8 cellular contexts compared by ENCODE assay signal in the genomic region with DNA sequence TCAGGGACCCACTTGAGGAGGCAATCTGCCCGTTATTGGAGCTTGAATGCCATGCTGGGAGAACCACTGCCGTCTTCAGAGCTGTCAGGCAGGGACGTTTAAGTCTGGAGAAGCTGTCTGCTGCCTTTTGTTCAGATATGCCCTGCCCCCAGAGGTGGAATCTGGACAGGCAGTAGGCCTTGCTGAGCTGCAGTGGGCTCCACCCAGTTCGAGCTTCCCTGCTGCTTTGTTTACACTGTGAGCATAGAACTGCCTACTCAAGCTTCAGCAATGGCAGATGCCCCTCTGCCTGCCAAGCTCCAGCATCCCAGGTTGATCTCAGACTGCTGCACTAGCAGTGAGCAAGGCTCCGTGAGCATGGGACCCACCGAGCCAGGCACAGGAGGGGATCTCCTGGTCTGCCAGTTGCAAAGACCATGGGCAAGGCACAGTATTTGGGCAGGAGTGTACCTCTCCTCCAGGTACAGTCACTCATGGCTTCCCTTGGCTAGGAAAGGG.
A peak's percentile ranks its signal among the peaks of the same experiment; 100 is the strongest.
DNase-seq lines count a peak whose midpoint lies in the region; ATAC-seq and TF ChIP-seq lines count a peak whose summit lies in the region.
"Not testable (repeated sequence)": the region's sequence is repeated elsewhere in the genome, so short reads cannot be mapped to it uniquely, and the experiment has no call there.

No MANE protein-coding gene starts in this region.

- peaks cover 16% of the 10 kb centered on the region for H3K4me1 ChIP-seq in Caco-2
- H3K4me1 ChIP-seq in GM23338 (ENCODE audit: insufficient read depth) = peaks cover 18% of the 10 kb centered on the region
- not testable (repeated sequence) for H3K4me1 ChIP-seq in mucosa of descending colon (ENCODE audit: low read depth)
- peaks cover 4 to 16% of the 10 kb centered on the region in 2 donors for H3K4me1 ChIP-seq in thyroid gland

- POLR2A ChIA-PET in Caco-2 (lab: Charles Lee) = not testable (repeated sequence)

- TF ChIP-seq POLR2A in thyroid gland (IDR thresholded peaks at IDR 0.05) = not testable (repeated sequence)

- H3K9me3 Mint-ChIP-seq in Caco-2 (ENCODE audit: unreplicated experiment) (peaks cover 11% of the 10 kb centered on the region), GM23338 (peaks cover 24% of the 10 kb centered on the region)

- not testable (repeated sequence) for TF ChIP-seq CTCF in Caco-2 (IDR thresholded peaks at IDR 0.05; ENCODE audit: insufficient read depth in 1 of 2, low read depth in 1 of 2, low read length in 1 of 2, severe bottlenecking in 1 of 2, unreplicated experiment in 1 of 2); WERI-Rb-1 (IDR thresholded peaks at IDR 0.05; ENCODE audit: low read depth, low read length); mucosa of descending colon (IDR thresholded peaks at IDR 0.05); thyroid gland (IDR thresholded peaks at IDR 0.05)
- peak in 1 of 2 experiments; percentile 12; a peak in 1 of 4 replicates for TF ChIP-seq CTCF in GM23338 (conservative IDR thresholded peaks at IDR 0.05; ENCODE audit: low read depth in 2 of 2)

- DNase-seq in Caco-2 (peak; percentile 42 to 63), GM23338 (ENCODE audit: low spot score) (peak; percentile 28), NCI-H146 (lab: John Stamatoyannopoulos, UW) (peak; percentile 64), NCI-H460 (ENCODE audit: extremely low read depth, low read depth) (peak; percentile 1), WERI-Rb-1 (peak; percentile 28), Right ventricle myocardium inferior (ENCODE audit: missing footprints) (peak; percentile 45), mucosa of descending colon (peak; percentile 21 to 39 (median 34)), thyroid gland (peak; percentile 30 to 50)

- H3K27ac Mint-ChIP-seq in Caco-2 (ENCODE audit: unreplicated experiment); GM23338: not testable (repeated sequence)

- not testable (repeated sequence) for H3K27ac ChIP-seq in GM23338 (ENCODE audit: low read depth); WERI-Rb-1; thyroid gland

- peaks cover 100% of the 10 kb centered on the region for H3K79me2 ChIP-seq in GM23338 (replicated peaks; ENCODE audit: insufficient read depth)

- not testable (repeated sequence) for H3K9me3 ChIP-seq in Caco-2; WERI-Rb-1 (ENCODE audit: severe bottlenecking); mucosa of descending colon; thyroid gland

- not testable (repeated sequence) for H3K36me3 ChIP-seq in Caco-2 (ENCODE audit: control insufficient read depth, insufficient read depth, low read length); GM23338 (ENCODE audit: insufficient read depth); WERI-Rb-1; mucosa of descending colon (ENCODE audit: low read depth); thyroid gland

- not testable (repeated sequence) for H3K9me2 ChIP-seq in GM23338 (ENCODE audit: insufficient read depth)

- H3K27me3 Mint-ChIP-seq in Caco-2 (ENCODE audit: insufficient read depth, unreplicated experiment); GM23338 (ENCODE audit: insufficient read depth, low read depth, poor library complexity): not testable (repeated sequence)

- H3F3A ChIP-seq in GM23338 (replicated peaks; ENCODE audit: low read depth) = not testable (repeated sequence)

- H2AFZ ChIP-seq in GM23338 = not testable (repeated sequence)

- CTCF ChIA-PET in Caco-2 (lab: Charles Lee) = interaction anchor here (1.3 kb wide), 1 partner anchor 66 kb away, joined by 4 read pairs; no protein-coding TSS in a partner anchor

- H4K20me1 ChIP-seq in GM23338 (replicated peaks; ENCODE audit: insufficient read depth) = peaks cover 19% of the 10 kb centered on the region

- not testable (repeated sequence) for H3K4me3 ChIP-seq in Caco-2 (ENCODE audit: low read depth, low read length); GM23338; WERI-Rb-1 (ENCODE audit: low read depth, low read length); mucosa of descending colon; thyroid gland (replicated peaks in 1 of 3)

- H3K36me3 Mint-ChIP-seq in Caco-2 (ENCODE audit: insufficient read depth, unreplicated experiment) = not testable (repeated sequence)
- H3K36me3 Mint-ChIP-seq in GM23338 (ENCODE audit: low read depth) = peaks cover 41% of the 10 kb centered on the region

- H3K4me1 Mint-ChIP-seq in Caco-2 (ENCODE audit: low read depth, unreplicated experiment) (peaks cover 26% of the 10 kb centered on the region), GM23338 (peaks cover 35% of the 10 kb centered on the region)

- not testable (repeated sequence) for ATAC-seq in GM23338, Right ventricle myocardium inferior, mucosa of descending colon

- H3K4me3 Mint-ChIP-seq in Caco-2 (ENCODE audit: unreplicated experiment); GM23338: not testable (repeated sequence)

- peak overlapping the region; percentile 57; the same call in 1 of the 2 replicates for H3K4me2 ChIP-seq in GM23338

- intact Hi-C loops in Caco-2 (cut with micrococcal nuclease; ENCODE audit: unreplicated experiment); Right ventricle myocardium inferior (cut with DNase I); mucosa of descending colon (cut with DNase I, micrococcal nuclease); thyroid gland (cut with DNase I): not testable (repeated sequence)

- WGBS in thyroid gland, 2 donors = 17 to 35% methylated on average over 3 to 5 of the region's 6 CpGs

- not testable (repeated sequence) for BruUV-seq in Caco-2 (replicated peaks; lab: Mats Ljungman, UMichigan)

- not testable (repeated sequence) for H3K27me3 ChIP-seq in Caco-2 (replicated peaks; ENCODE audit: control insufficient read depth, insufficient read depth, low read length); GM23338 (ENCODE audit: insufficient read depth); WERI-Rb-1 (ENCODE audit: insufficient read depth, low read depth, severe bottlenecking); thyroid gland

Comparison
In these comparisons a context has a peak if more than half of its experiments do, and no peak if none do; other contexts are left out.
1. DNase-seq: peak in every context shown above with its lines; median percentile 64 in NCI-H146; 52 in Caco-2; 45 in Right ventricle myocardium inferior; 40 in thyroid gland; 34 in mucosa of descending colon; 28 in GM23338; 28 in WERI-Rb-1; 1 in NCI-H460.